In the genomic region with DNA sequence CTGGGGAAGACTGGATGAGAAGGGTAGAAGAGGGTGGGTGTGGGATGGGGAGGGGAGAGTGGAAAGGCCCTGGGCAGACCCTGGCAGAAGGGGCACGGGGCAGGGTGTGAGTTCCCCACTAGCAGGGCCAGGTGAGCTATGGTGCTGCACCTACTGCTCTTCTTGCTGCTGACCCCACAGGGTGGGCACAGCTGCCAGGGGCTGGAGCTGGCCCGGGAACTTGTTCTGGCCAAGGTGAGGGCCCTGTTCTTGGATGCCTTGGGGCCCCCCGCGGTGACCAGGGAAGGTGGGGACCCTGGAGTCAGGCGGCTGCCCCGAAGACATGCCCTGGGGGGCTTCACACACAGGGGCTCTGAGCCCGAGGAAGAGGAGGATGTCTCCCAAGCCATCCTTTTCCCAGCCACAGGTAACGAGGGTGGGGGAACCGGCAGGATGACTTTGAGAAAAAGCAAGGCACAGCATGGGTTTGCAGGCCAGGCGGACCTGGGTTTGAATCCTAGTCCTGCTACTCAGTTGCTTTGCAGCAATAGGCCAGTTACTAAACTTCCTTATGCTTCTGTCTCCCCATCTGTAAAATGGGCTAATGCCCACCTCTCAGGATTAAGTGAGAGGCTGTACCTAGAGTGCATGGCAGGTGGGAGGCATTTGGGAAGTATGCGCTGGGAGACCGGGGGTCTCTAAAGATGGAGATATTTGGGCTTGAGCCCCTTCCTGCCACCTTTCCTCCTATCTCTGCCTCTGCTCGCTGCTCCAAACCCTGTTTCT, we compare ENCODE assay signal across 1 cellular context.
TF ChIP-seq lines count a peak whose summit lies in the region.

A gene with protein sequence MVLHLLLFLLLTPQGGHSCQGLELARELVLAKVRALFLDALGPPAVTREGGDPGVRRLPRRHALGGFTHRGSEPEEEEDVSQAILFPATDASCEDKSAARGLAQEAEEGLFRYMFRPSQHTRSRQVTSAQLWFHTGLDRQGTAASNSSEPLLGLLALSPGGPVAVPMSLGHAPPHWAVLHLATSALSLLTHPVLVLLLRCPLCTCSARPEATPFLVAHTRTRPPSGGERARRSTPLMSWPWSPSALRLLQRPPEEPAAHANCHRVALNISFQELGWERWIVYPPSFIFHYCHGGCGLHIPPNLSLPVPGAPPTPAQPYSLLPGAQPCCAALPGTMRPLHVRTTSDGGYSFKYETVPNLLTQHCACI (plus strand): TSS at position 74 of the 765 bp plus-strand sequence. CDS start 65 bp downstream, at position 139.

TF ChIP-seq in HepG2, 621 proteins besides CTCF, POLR2A, EP300 and RAD21 (continued from another document and continues in another):
- TF ChIP-seq ZNF224 (CRISPR knock-in tag; IDR thresholded peaks at IDR 0.05) (no peak; the same call in 1 of the 2 replicates), JUNB (CRISPR knock-in tag; IDR thresholded peaks at IDR 0.05; ENCODE audit: borderline replicate concordance) (no peak), MXD4 (CRISPR knock-in tag; IDR thresholded peaks at IDR 0.05) (0 out of 2 replicates have a peak, but pooled peaks have one; percentile 19), ZNF337 (CRISPR knock-in tag; IDR thresholded peaks at IDR 0.05; ENCODE audit: borderline replicate concordance, low read depth) (no peak), ZNF672 (CRISPR knock-in tag; IDR thresholded peaks at IDR 0.05) (no peak), FOXK2 (IDR thresholded peaks at IDR 0.05) (no peak), ZFP37 (CRISPR knock-in tag; IDR thresholded peaks at IDR 0.05; ENCODE audit: borderline replicate concordance) (0 out of 2 replicates have a peak, but pooled peaks have one; percentile 35), ZNF256 (CRISPR knock-in tag; conservative IDR thresholded peaks at IDR 0.05) (no peak), HMG20B (CRISPR knock-in tag; conservative IDR thresholded peaks at IDR 0.05) (no peak), ZFY (CRISPR knock-in tag; IDR thresholded peaks at IDR 0.05) (no peak), ZBTB20 (CRISPR knock-in tag; IDR thresholded peaks at IDR 0.05; ENCODE audit: borderline replicate concordance, low read depth) (no peak), ZNF24 (IDR thresholded peaks at IDR 0.05) (no peak), ZNF543 (CRISPR knock-in tag; IDR thresholded peaks at IDR 0.05) (no peak), KLF13 (CRISPR knock-in tag; IDR thresholded peaks at IDR 0.05) (no peak), PAX8 (CRISPR knock-in tag; IDR thresholded peaks at IDR 0.05; ENCODE audit: borderline replicate concordance) (no peak), ZNF282 (IDR thresholded peaks at IDR 0.05; ENCODE audit: partially characterized antibody) (no peak), DR1 (CRISPR knock-in tag; IDR thresholded peaks at IDR 0.05) (no peak), CHCHD3 (CRISPR knock-in tag; IDR thresholded peaks at IDR 0.05) (0 out of 2 replicates have a peak, but pooled peaks have one; percentile 60), NRL (CRISPR knock-in tag; IDR thresholded peaks at IDR 0.05; ENCODE audit: borderline replicate concordance) (peak; percentile 26; the same call in 1 of the 2 replicates), ZNF331 (CRISPR knock-in tag; IDR thresholded peaks at IDR 0.05) (no peak), ZNF12 (CRISPR knock-in tag; IDR thresholded peaks at IDR 0.05) (no peak), PAWR (CRISPR knock-in tag; IDR thresholded peaks at IDR 0.05; ENCODE audit: borderline replicate concordance) (no peak), FOSL1 (CRISPR knock-in tag; IDR thresholded peaks at IDR 0.05; ENCODE audit: borderline replicate concordance) (0 out of 2 replicates have a peak, but pooled peaks have one; percentile 9), MED8 (CRISPR knock-in tag; IDR thresholded peaks at IDR 0.05; ENCODE audit: insufficient replicate concordance) (no peak), ZNF446 (CRISPR knock-in tag; IDR thresholded peaks at IDR 0.05) (no peak), ZNF558 (CRISPR knock-in tag; IDR thresholded peaks at IDR 0.05; ENCODE audit: borderline replicate concordance) (0 out of 2 replicates have a peak, but pooled peaks have one; percentile 25), KAT2B (IDR thresholded peaks at IDR 0.05; ENCODE audit: borderline replicate concordance, low read depth, low read length) (no peak), XBP1 (CRISPR knock-in tag; IDR thresholded peaks at IDR 0.05) (0 out of 2 replicates have a peak, but pooled peaks have one; percentile 47), U2AF1 (optimal IDR thresholded peaks at IDR 0.05; ENCODE audit: low read depth, low read length) (no peak), NFATC3 (CRISPR knock-in tag; IDR thresholded peaks at IDR 0.05) (no peak), PLRG1 (conservative IDR thresholded peaks at IDR 0.05) (no peak), ZNF263 (CRISPR knock-in tag; IDR thresholded peaks at IDR 0.05) (no peak), ZNF615 (CRISPR knock-in tag; IDR thresholded peaks at IDR 0.05; ENCODE audit: borderline replicate concordance) (no peak)
- TF ChIP-seq, protein P1, sequence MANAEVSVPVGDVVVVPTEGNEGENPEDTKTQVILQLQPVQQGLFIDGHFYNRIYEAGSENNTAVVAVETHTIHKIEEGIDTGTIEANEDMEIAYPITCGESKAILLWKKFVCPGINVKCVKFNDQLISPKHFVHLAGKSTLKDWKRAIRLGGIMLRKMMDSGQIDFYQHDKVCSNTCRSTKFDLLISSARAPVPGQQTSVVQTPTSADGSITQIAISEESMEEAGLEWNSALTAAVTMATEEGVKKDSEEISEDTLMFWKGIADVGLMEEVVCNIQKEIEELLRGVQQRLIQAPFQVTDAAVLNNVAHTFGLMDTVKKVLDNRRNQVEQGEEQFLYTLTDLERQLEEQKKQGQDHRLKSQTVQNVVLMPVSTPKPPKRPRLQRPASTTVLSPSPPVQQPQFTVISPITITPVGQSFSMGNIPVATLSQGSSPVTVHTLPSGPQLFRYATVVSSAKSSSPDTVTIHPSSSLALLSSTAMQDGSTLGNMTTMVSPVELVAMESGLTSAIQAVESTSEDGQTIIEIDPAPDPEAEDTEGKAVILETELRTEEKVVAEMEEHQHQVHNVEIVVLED (CRISPR knock-in tag; IDR thresholded peaks at IDR 0.05; ENCODE audit: borderline replicate concordance): no peak
- TF ChIP-seq, protein P2, sequence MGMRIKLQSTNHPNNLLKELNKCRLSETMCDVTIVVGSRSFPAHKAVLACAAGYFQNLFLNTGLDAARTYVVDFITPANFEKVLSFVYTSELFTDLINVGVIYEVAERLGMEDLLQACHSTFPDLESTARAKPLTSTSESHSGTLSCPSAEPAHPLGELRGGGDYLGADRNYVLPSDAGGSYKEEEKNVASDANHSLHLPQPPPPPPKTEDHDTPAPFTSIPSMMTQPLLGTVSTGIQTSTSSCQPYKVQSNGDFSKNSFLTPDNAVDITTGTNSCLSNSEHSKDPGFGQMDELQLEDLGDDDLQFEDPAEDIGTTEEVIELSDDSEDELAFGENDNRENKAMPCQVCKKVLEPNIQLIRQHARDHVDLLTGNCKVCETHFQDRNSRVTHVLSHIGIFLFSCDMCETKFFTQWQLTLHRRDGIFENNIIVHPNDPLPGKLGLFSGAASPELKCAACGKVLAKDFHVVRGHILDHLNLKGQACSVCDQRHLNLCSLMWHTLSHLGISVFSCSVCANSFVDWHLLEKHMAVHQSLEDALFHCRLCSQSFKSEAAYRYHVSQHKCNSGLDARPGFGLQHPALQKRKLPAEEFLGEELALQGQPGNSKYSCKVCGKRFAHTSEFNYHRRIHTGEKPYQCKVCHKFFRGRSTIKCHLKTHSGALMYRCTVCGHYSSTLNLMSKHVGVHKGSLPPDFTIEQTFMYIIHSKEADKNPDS (CRISPR knock-in tag; IDR thresholded peaks at IDR 0.05): no peak
- TF ChIP-seq, protein P3, sequence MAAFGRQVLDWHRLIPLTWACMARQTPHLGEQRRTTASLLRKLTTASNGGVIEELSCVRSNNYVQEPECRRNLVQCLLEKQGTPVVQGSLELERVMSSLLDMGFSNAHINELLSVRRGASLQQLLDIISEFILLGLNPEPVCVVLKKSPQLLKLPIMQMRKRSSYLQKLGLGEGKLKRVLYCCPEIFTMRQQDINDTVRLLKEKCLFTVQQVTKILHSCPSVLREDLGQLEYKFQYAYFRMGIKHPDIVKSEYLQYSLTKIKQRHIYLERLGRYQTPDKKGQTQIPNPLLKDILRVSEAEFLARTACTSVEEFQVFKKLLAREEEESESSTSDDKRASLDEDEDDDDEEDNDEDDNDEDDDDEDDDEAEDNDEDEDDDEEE (CRISPR knock-in tag; IDR thresholded peaks at IDR 0.05): 0 out of 2 replicates have a peak, but pooled peaks have one; percentile 54
- TF ChIP-seq, protein P4, sequence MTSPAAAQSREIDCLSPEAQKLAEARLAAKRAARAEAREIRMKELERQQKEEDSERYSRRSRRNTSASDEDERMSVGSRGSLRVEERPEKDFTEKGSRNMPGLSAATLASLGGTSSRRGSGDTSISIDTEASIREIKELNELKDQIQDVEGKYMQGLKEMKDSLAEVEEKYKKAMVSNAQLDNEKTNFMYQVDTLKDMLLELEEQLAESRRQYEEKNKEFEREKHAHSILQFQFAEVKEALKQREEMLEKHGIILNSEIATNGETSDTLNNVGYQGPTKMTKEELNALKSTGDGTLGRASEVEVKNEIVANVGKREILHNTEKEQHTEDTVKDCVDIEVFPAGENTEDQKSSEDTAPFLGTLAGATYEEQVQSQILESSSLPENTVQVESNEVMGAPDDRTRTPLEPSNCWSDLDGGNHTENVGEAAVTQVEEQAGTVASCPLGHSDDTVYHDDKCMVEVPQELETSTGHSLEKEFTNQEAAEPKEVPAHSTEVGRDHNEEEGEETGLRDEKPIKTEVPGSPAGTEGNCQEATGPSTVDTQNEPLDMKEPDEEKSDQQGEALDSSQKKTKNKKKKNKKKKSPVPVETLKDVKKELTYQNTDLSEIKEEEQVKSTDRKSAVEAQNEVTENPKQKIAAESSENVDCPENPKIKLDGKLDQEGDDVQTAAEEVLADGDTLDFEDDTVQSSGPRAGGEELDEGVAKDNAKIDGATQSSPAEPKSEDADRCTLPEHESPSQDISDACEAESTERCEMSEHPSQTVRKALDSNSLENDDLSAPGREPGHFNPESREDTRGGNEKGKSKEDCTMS (CRISPR knock-in tag; conservative IDR thresholded peaks at IDR 0.05): no peak
- TF ChIP-seq, protein P5, sequence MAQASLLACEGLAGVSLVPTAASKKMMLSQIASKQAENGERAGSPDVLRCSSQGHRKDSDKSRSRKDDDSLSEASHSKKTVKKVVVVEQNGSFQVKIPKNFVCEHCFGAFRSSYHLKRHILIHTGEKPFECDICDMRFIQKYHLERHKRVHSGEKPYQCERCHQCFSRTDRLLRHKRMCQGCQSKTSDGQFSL (CRISPR knock-in tag; IDR thresholded peaks at IDR 0.05): no peak
- TF ChIP-seq, protein P6, sequence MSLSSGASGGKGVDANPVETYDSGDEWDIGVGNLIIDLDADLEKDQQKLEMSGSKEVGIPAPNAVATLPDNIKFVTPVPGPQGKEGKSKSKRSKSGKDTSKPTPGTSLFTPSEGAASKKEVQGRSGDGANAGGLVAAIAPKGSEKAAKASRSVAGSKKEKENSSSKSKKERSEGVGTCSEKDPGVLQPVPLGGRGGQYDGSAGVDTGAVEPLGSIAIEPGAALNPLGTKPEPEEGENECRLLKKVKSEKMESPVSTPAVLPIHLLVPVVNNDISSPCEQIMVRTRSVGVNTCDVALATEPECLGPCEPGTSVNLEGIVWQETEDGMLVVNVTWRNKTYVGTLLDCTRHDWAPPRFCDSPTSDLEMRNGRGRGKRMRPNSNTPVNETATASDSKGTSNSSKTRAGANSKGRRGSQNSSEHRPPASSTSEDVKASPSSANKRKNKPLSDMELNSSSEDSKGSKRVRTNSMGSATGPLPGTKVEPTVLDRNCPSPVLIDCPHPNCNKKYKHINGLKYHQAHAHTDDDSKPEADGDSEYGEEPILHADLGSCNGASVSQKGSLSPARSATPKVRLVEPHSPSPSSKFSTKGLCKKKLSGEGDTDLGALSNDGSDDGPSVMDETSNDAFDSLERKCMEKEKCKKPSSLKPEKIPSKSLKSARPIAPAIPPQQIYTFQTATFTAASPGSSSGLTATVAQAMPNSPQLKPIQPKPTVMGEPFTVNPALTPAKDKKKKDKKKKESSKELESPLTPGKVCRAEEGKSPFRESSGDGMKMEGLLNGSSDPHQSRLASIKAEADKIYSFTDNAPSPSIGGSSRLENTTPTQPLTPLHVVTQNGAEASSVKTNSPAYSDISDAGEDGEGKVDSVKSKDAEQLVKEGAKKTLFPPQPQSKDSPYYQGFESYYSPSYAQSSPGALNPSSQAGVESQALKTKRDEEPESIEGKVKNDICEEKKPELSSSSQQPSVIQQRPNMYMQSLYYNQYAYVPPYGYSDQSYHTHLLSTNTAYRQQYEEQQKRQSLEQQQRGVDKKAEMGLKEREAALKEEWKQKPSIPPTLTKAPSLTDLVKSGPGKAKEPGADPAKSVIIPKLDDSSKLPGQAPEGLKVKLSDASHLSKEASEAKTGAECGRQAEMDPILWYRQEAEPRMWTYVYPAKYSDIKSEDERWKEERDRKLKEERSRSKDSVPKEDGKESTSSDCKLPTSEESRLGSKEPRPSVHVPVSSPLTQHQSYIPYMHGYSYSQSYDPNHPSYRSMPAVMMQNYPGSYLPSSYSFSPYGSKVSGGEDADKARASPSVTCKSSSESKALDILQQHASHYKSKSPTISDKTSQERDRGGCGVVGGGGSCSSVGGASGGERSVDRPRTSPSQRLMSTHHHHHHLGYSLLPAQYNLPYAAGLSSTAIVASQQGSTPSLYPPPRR (CRISPR knock-in tag; IDR thresholded peaks at IDR 0.05; ENCODE audit: borderline replicate concordance): no peak
- TF ChIP-seq, protein P7, sequence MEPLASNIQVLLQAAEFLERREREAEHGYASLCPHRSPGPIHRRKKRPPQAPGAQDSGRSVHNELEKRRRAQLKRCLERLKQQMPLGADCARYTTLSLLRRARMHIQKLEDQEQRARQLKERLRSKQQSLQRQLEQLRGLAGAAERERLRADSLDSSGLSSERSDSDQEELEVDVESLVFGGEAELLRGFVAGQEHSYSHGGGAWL (CRISPR knock-in tag; IDR thresholded peaks at IDR 0.05): 0 out of 2 replicates have a peak, but pooled peaks have one; percentile 29
- TF ChIP-seq, protein P8, sequence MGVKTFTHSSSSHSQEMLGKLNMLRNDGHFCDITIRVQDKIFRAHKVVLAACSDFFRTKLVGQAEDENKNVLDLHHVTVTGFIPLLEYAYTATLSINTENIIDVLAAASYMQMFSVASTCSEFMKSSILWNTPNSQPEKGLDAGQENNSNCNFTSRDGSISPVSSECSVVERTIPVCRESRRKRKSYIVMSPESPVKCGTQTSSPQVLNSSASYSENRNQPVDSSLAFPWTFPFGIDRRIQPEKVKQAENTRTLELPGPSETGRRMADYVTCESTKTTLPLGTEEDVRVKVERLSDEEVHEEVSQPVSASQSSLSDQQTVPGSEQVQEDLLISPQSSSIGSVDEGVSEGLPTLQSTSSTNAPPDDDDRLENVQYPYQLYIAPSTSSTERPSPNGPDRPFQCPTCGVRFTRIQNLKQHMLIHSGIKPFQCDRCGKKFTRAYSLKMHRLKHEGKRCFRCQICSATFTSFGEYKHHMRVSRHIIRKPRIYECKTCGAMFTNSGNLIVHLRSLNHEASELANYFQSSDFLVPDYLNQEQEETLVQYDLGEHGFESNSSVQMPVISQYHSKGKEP (CRISPR knock-in tag; IDR thresholded peaks at IDR 0.05): no peak
- TF ChIP-seq, protein P9, sequence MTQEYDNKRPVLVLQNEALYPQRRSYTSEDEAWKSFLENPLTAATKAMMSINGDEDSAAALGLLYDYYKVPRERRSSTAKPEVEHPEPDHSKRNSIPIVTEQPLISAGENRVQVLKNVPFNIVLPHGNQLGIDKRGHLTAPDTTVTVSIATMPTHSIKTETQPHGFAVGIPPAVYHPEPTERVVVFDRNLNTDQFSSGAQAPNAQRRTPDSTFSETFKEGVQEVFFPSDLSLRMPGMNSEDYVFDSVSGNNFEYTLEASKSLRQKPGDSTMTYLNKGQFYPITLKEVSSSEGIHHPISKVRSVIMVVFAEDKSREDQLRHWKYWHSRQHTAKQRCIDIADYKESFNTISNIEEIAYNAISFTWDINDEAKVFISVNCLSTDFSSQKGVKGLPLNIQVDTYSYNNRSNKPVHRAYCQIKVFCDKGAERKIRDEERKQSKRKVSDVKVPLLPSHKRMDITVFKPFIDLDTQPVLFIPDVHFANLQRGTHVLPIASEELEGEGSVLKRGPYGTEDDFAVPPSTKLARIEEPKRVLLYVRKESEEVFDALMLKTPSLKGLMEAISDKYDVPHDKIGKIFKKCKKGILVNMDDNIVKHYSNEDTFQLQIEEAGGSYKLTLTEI (CRISPR knock-in tag; conservative IDR thresholded peaks at IDR 0.05): no peak
